In the genomic region with DNA sequence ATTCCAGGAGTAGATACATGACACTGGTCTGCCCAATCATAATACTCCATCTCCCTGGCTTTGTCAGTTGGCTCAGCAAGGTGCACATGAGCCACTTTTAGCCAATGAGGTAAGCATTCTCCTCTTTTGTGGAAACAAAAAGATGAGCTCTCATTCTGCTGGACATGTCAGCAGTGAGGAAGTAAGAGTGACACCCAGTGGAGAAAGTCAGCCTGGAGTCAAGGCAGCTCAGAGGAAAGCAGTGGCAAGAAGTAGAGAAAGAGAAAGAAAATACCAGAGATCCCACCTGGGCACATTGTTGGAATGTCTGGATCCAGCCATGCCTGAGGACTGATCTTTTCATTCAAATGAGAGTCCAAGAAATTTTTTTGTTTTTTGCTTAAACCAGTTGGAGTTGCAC, we compare ENCODE assay signal across 11 cellular contexts.
DNase-seq lines count a peak whose midpoint lies in the region; ATAC-seq and TF ChIP-seq lines count a peak whose summit lies in the region.
"Had no signal": no experiment of that assay in that cellular context is flagged by ENCODE, and none has a peak within 500 bp of the region (broad histone marks: within the 10 kb centered on the region; RNA-seq: fewer than 3 reads in every experiment).

No MANE protein-coding gene starts in this region.

- ATAC-seq in GM21717 (IDR thresholded peaks at IDR 0.05; ENCODE audit: unreplicated experiment) (no peak), GM18861 (IDR thresholded peaks at IDR 0.05; ENCODE audit: unreplicated experiment) (no peak), upper lobe of left lung (ENCODE audit: low FRiP score in 2 of 2) (no peak)

- TF ChIP-seq CTCF in NB4 (IDR thresholded peaks at IDR 0.05; ENCODE audit: low read depth, low read length), result peak; percentile 61
- TF ChIP-seq CTCF in adrenal gland (IDR thresholded peaks at IDR 0.05), result peak in 5 of 6 experiments; percentile 5 to 31 (median 12)
- peak; percentile 54 for TF ChIP-seq CTCF in progenitor cell of endocrine pancreas (IDR thresholded peaks at IDR 0.05; ENCODE audit: unreplicated experiment)
- no peak for TF ChIP-seq CTCF in upper lobe of left lung (IDR thresholded peaks at IDR 0.05)

- peaks cover 9% of the 10 kb centered on the region for H3K4me1 Mint-ChIP-seq in activated CD4-positive, alpha-beta T cell treated with anti-CD3 and anti-CD28 coated beads, Interleukin-2, amount 10 ng/mL, durations not matched to agents 24 days and 14 days
- H3K4me1 Mint-ChIP-seq in progenitor cell of endocrine pancreas (ENCODE audit: low read depth), result peaks cover 1% of the 10 kb centered on the region

- no peak overlapping the region for H3K4me3 Mint-ChIP-seq in activated CD4-positive, alpha-beta T cell treated with anti-CD3 and anti-CD28 coated beads, Interleukin-2, amount 10 ng/mL, durations not matched to agents 24 days and 14 days
- no peak overlapping the region for H3K4me3 Mint-ChIP-seq in progenitor cell of endocrine pancreas (ENCODE audit: low read depth)

- no peak for TF ChIP-seq EP300 in upper lobe of left lung (IDR thresholded peaks at IDR 0.05)

- H3K9me3 ChIP-seq in adrenal gland (replicated peaks in 1 of 3) (no peaks in the 10 kb centered on the region), upper lobe of left lung (no peaks in the 10 kb centered on the region)
- H3K9me3 ChIP-seq: BE2C had no signal

- peaks cover 15% of the 10 kb centered on the region for H3K27me3 Mint-ChIP-seq in activated CD4-positive, alpha-beta T cell treated with anti-CD3 and anti-CD28 coated beads, Interleukin-2, amount 10 ng/mL, durations not matched to agents 24 days and 14 days
- peaks cover 5% of the 10 kb centered on the region for H3K27me3 Mint-ChIP-seq in progenitor cell of endocrine pancreas

- H3K36me3 Mint-ChIP-seq in activated CD4-positive, alpha-beta T cell treated with anti-CD3 and anti-CD28 coated beads, Interleukin-2, amount 10 ng/mL, durations not matched to agents 24 days and 14 days (ENCODE audit: low read depth), result no peaks in the 10 kb centered on the region
- no peaks in the 10 kb centered on the region for H3K36me3 Mint-ChIP-seq in progenitor cell of endocrine pancreas (ENCODE audit: insufficient read depth)

- TF ChIP-seq POLR2A in NB4 (IDR thresholded peaks at IDR 0.05; ENCODE audit: extremely low read depth, insufficient read length), result no peak
- TF ChIP-seq POLR2A in adrenal gland (IDR thresholded peaks at IDR 0.05), result no peak
- no peak for TF ChIP-seq POLR2A in upper lobe of left lung (IDR thresholded peaks at IDR 0.05)

- H3K27me3 ChIP-seq in adrenal gland, result no peaks in the 10 kb centered on the region
- H3K27me3 ChIP-seq in upper lobe of left lung, result no peaks in the 10 kb centered on the region
- H3K27me3 ChIP-seq: BE2C had no signal

- H3K27ac Mint-ChIP-seq in activated CD4-positive, alpha-beta T cell treated with anti-CD3 and anti-CD28 coated beads, Interleukin-2, amount 10 ng/mL, durations not matched to agents 24 days and 14 days, result no peak overlapping the region
- no peak overlapping the region for H3K27ac Mint-ChIP-seq in progenitor cell of endocrine pancreas

- H3K4me1 ChIP-seq in adrenal gland (replicated peaks in 1 of 2) (no peaks in the 10 kb centered on the region), upper lobe of left lung (no peaks in the 10 kb centered on the region)
- H3K4me1 ChIP-seq: BE2C had no signal

- peaks cover 3% of the 10 kb centered on the region for H3K9me3 Mint-ChIP-seq in activated CD4-positive, alpha-beta T cell treated with anti-CD3 and anti-CD28 coated beads, Interleukin-2, amount 10 ng/mL, durations not matched to agents 24 days and 14 days
- no peaks in the 10 kb centered on the region for H3K9me3 Mint-ChIP-seq in progenitor cell of endocrine pancreas (ENCODE audit: low read depth)

- H3K27ac ChIP-seq in adrenal gland, result no peak overlapping the region
- H3K27ac ChIP-seq in upper lobe of left lung, result no peak overlapping the region

- H3K36me3 ChIP-seq in adrenal gland (replicated peaks in 1 of 2) (no peaks in the 10 kb centered on the region), upper lobe of left lung (no peaks in the 10 kb centered on the region)
- H3K36me3 ChIP-seq: BE2C had no signal

- intact Hi-C loops in activated CD4-positive, alpha-beta T cell treated with anti-CD3 and anti-CD28 coated beads, Interleukin-2, amount 10 ng/mL, durations not matched to agents 24 days and 14 days (cut with micrococcal nuclease), result loop anchor here (5.0 kb wide), 1 partner anchor 732 kb away; no protein-coding TSS in a partner anchor
- intact Hi-C loops in adrenal gland (cut with DNase I), result no loop called here

- peak; percentile 78 for DNase-seq in activated CD4-positive, alpha-beta T cell treated with anti-CD3 and anti-CD28 coated beads, Interleukin-2, amount 10 ng/mL, durations not matched to agents 24 days and 14 days
- DNase-seq in activated CD4-positive, alpha-beta T cell treated with anti-CD3 and anti-CD28 coated beads, Interleukin-2, amount 50 U/mL, for 4 hours, result no peak
- DNase-seq in NB4 (ENCODE audit: low read depth), result peak; percentile 27
- DNase-seq in adrenal gland, result peak in 3 of 7 donors; percentile 4 to 50 (median 8)
- DNase-seq in progenitor cell of endocrine pancreas (ENCODE audit: low spot score, unreplicated experiment), result no peak
- DNase-seq in upper lobe of left lung, result no peak
- DNase-seq: BE2C; NCI-H1417 treated with DMSO at 0.1 percent for 48 hours; stimulated activated naive CD4-positive, alpha-beta T cell had no signal

- H3K4me3 ChIP-seq in NB4 (ENCODE audit: low read depth, low read length) (no peak overlapping the region), adrenal gland (no peak overlapping the region), upper lobe of left lung (no peak overlapping the region)

Comparison
In these comparisons a context has a peak if more than half of its experiments do, and no peak if none do; other contexts are left out.
1. DNase-seq: peak in activated CD4-positive, alpha-beta T cell treated with anti-CD3 and anti-CD28 coated beads, Interleukin-2, amount 10 ng/mL, durations not matched to agents 24 days and 14 days (single experiment) and NB4 (single experiment); none in activated CD4-positive, alpha-beta T cell treated with anti-CD3 and anti-CD28 coated beads, Interleukin-2, amount 50 U/mL, for 4 hours (0 of 2), progenitor cell of endocrine pancreas (single experiment) and upper lobe of left lung (0 of 2).
2. CTCF ChIP-seq: peak in NB4 (single experiment), adrenal gland (5 of 6) and progenitor cell of endocrine pancreas (single experiment); none in upper lobe of left lung (0 of 6).